In the genomic region with DNA sequence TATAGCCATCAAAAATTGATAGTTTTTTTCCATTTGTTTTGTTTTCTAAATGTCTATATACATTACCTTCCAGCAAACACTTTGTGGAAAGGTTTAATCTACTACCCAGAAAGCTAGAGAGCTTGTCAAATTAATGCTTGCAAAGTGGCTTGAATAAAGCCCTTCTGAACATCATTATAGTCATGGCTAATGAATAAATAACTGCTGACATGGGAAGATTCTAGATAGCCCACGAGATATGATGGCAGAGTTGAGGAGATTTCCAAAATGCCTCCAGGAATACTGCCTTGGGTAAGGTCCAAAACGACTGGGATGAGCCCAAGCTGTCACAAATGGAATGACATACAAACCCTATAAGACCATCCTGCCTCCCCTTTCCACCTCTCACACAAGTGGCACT, we compare ENCODE assay signal across 19 cellular contexts.
"Had no signal": no experiment of that assay in that cellular context is flagged by ENCODE, and none has a peak within 500 bp of the region (broad histone marks: within the 10 kb centered on the region; RNA-seq: fewer than 3 reads in every experiment).

No MANE protein-coding gene starts in this region.

- H3K36me3 ChIP-seq: lower lobe of right lung, spleen, vagina had no signal

- H3K9me3 ChIP-seq: lower lobe of right lung, psoas muscle, spleen, vagina had no signal

- H3K27ac Mint-ChIP-seq: activated naive CD4-positive, alpha-beta T cell treated with anti-CD3 and anti-CD28 coated beads, Interleukin-2, amount 10 ng/mL, durations not matched to agents 7 days and 5 days; activated naive CD8-positive, alpha-beta T cell treated with anti-CD3 and anti-CD28 coated beads, Interleukin-2, amount 50 U/mL, for 24 hours; stimulated activated memory B cell treated with anti-CD40 and anti-IgM and Interleukin-4, amounts not matched to agents 10 μg/mL and 1 μg/mL and 100 μg/mL, for 72 hours; T-helper 1 cell treated with Interleukin-12 subunit alpha and Interleukin-12 subunit beta and Interleukin-4 antibody, amounts not matched to agents 30 μg/mL and 1 μg/mL, for 36 hours had no signal

- H3K27ac ChIP-seq: psoas muscle, vagina had no signal

- H3K4me3 ChIP-seq: lower lobe of right lung, psoas muscle, spleen, vagina had no signal

- H3K36me3 Mint-ChIP-seq: activated naive CD4-positive, alpha-beta T cell treated with anti-CD3 and anti-CD28 coated beads, Interleukin-2, amount 10 ng/mL, durations not matched to agents 7 days and 5 days; stimulated activated memory B cell treated with anti-CD40 and anti-IgM and Interleukin-4, amounts not matched to agents 10 μg/mL and 1 μg/mL and 100 μg/mL, for 72 hours had no signal

- H3K4me1 ChIP-seq: psoas muscle had no signal

- ATAC-seq: activated naive CD8-positive, alpha-beta T cell treated with anti-CD3 and anti-CD28 coated beads, Interleukin-2, amount 50 U/mL, for 24 hours; lower lobe of right lung; stimulated activated memory B cell treated with anti-CD40 and anti-IgM and Interleukin-4, amounts not matched to agents 10 μg/mL and 1 μg/mL and 100 μg/mL, for 72 hours had no signal

- H3K27me3 ChIP-seq: vagina had no signal

- H3K9me3 Mint-ChIP-seq: activated naive CD4-positive, alpha-beta T cell treated with anti-CD3 and anti-CD28 coated beads, Interleukin-2, amount 10 ng/mL, durations not matched to agents 7 days and 5 days; activated naive CD8-positive, alpha-beta T cell treated with anti-CD3 and anti-CD28 coated beads, Interleukin-2, amount 50 U/mL, for 24 hours; stimulated activated memory B cell treated with anti-CD40 and anti-IgM and Interleukin-4, amounts not matched to agents 10 μg/mL and 1 μg/mL and 100 μg/mL, for 72 hours; T-helper 1 cell treated with Interleukin-12 subunit alpha and Interleukin-12 subunit beta and Interleukin-4 antibody, amounts not matched to agents 30 μg/mL and 1 μg/mL, for 36 hours had no signal

- H3K4me1 Mint-ChIP-seq: activated naive CD4-positive, alpha-beta T cell treated with anti-CD3 and anti-CD28 coated beads, Interleukin-2, amount 10 ng/mL, durations not matched to agents 7 days and 5 days; activated naive CD8-positive, alpha-beta T cell treated with anti-CD3 and anti-CD28 coated beads, Interleukin-2, amount 50 U/mL, for 24 hours; stimulated activated memory B cell treated with anti-CD40 and anti-IgM and Interleukin-4, amounts not matched to agents 10 μg/mL and 1 μg/mL and 100 μg/mL, for 72 hours had no signal

- H3K4me3 Mint-ChIP-seq: activated naive CD4-positive, alpha-beta T cell treated with anti-CD3 and anti-CD28 coated beads, Interleukin-2, amount 10 ng/mL, durations not matched to agents 7 days and 5 days; activated naive CD8-positive, alpha-beta T cell treated with anti-CD3 and anti-CD28 coated beads, Interleukin-2, amount 50 U/mL, for 24 hours; stimulated activated memory B cell treated with anti-CD40 and anti-IgM and Interleukin-4, amounts not matched to agents 10 μg/mL and 1 μg/mL and 100 μg/mL, for 72 hours; T-helper 1 cell treated with Interleukin-12 subunit alpha and Interleukin-12 subunit beta and Interleukin-4 antibody, amounts not matched to agents 30 μg/mL and 1 μg/mL, for 36 hours had no signal

- DNase-seq: activated CD4-positive, alpha-beta T cell treated with anti-CD3 and anti-CD28 coated beads, Interleukin-2, amount 50 U/mL, for 1 hour; activated CD4-positive, CD25-positive, alpha-beta regulatory T cell treated with anti-CD3 and anti-CD28 coated beads, Interleukin-2, amount 50 U/mL, for 72 hours; activated CD8-positive, alpha-beta memory T cell treated with anti-CD3 and anti-CD28 coated beads for 24 hours; activated CD8-positive, alpha-beta memory T cell treated with anti-CD3 and anti-CD28 coated beads, Interleukin-2, amount 50 U/mL, for 48 hours; activated effector memory CD4-positive, alpha-beta T cell treated with Interleukin-2 at 50 U/mL for 16 hours; activated naive CD4-positive, alpha-beta T cell treated with anti-CD3 and anti-CD28 coated beads, Interleukin-2, amount 10 ng/mL, durations not matched to agents 7 days and 5 days; activated naive CD8-positive, alpha-beta T cell treated with anti-CD3 and anti-CD28 coated beads, Interleukin-2, amount 50 U/mL, for 24 hours; activated T-cell treated with anti-CD3 and anti-CD28 coated beads, Interleukin-2, amount 50 U/mL, for 48 hours; aorta; effector CD4-positive, alpha-beta T cell; islet precursor cell; lower lobe of right lung; occipital lobe; psoas muscle; spleen; stimulated activated CD4-positive, alpha-beta T cell treated with anti-CD3 and anti-CD28 coated beads, Interleukin-4, amount 100 ng/mL, for 4 hours had no signal

- H3K27me3 Mint-ChIP-seq: activated naive CD4-positive, alpha-beta T cell treated with anti-CD3 and anti-CD28 coated beads, Interleukin-2, amount 10 ng/mL, durations not matched to agents 7 days and 5 days had no signal
